ENCODE assay signal across 11 cellular contexts in genomic region chr12:89648211-89648930, GRCh38.
DNase-seq lines count a peak whose midpoint lies in the region; ATAC-seq, FAIRE-seq and TF ChIP-seq lines count a peak whose summit lies in the region.
"Had no signal": no experiment of that assay in that cellular context is flagged by ENCODE, and none has a peak within 500 bp of the region (broad histone marks: within the 10 kb centered on the region; RNA-seq: fewer than 3 reads in every experiment).

No MANE protein-coding gene starts in this region.

- H3K4ac ChIP-seq in IMR-90 (ENCODE audit: low read depth, low read length), result no peak overlapping the region

- H3K27ac ChIP-seq in IMR-90 (ENCODE audit: insufficient read depth, low read length), result no peak overlapping the region
- no peak overlapping the region for H3K27ac ChIP-seq in GM12878 (ENCODE audit: control insufficient read depth, insufficient read depth)
- peak overlapping the region; percentile 25 for H3K27ac ChIP-seq in smooth muscle cell (ENCODE audit: low read depth)
- H3K27ac ChIP-seq: esophagus muscularis mucosa had no signal

- H3K14ac ChIP-seq in IMR-90 (replicated peaks; ENCODE audit: low read depth, low read length), result 0 out of 2 replicates have a peak overlapping the region, but pooled peaks have one; percentile 50

- no peak for TF ChIP-seq RAD21 in IMR-90 (IDR thresholded peaks at IDR 0.05; ENCODE audit: low read length)
- no peak for TF ChIP-seq RAD21 in GM12878 (IDR thresholded peaks at IDR 0.05; ENCODE audit: insufficient read depth, low read depth, low read length)

- H2AK5ac ChIP-seq in IMR-90 (ENCODE audit: low read depth, low read length), result no peak overlapping the region

- H3K4me2 ChIP-seq in IMR-90 (ENCODE audit: low read depth, low read length) (no peak overlapping the region), GM12878 (ENCODE audit: control insufficient read depth, insufficient read depth) (no peak overlapping the region), smooth muscle cell (no peak overlapping the region)

- no peak overlapping the region for H2BK5ac ChIP-seq in IMR-90 (ENCODE audit: low read depth, low read length, poor library complexity, severe bottlenecking)

- H3K4me1 ChIP-seq in IMR-90 (ENCODE audit: control insufficient read depth, insufficient read depth, low read length) (peaks cover 5% of the 10 kb centered on the region; the same call in 1 of the 2 replicates), GM12878 (ENCODE audit: control insufficient read depth, insufficient read depth, low read length) (no peaks in the 10 kb centered on the region), smooth muscle cell (ENCODE audit: low read depth) (peaks cover 17% of the 10 kb centered on the region)

- H3K27me3 Mint-ChIP-seq in Calu3 (ENCODE audit: unreplicated experiment), result no peaks in the 10 kb centered on the region
- H3K27me3 Mint-ChIP-seq: activated CD4-positive, alpha-beta T cell treated with anti-CD3 and anti-CD28 coated beads, Interleukin-2, amount 10 ng/mL, durations not matched to agents 24 days and 14 days; brain had no signal

- H3F3A ChIP-seq in smooth muscle cell (ENCODE audit: low read depth), result peaks cover 25% of the 10 kb centered on the region

- intact Hi-C loops in IMR-90 (cut with micrococcal nuclease) (no loop called here), GM12878 (cut with micrococcal nuclease; ENCODE audit: unreplicated experiment) (no loop called here), Calu3 (cut with micrococcal nuclease; ENCODE audit: unreplicated experiment) (no loop called here)

- no peak overlapping the region for H2BK120ac ChIP-seq in IMR-90 (ENCODE audit: low read depth, low read length)

- no peak overlapping the region for H2BK15ac ChIP-seq in IMR-90 (ENCODE audit: low read depth, low read length)

- POLR2A ChIA-PET in IMR-90 (lab: Charles Lee; ENCODE audit: unreplicated experiment), result no interaction called here
- POLR2A ChIA-PET in GM12878 (lab: Charles Lee), result no interaction called here

- peak overlapping the region; percentile 31; the same call in 1 of the 2 replicates for H4K5ac ChIP-seq in IMR-90 (ENCODE audit: low read depth, low read length)

- in situ Hi-C loops in IMR-90 (cut with MboI; ENCODE audit: low sequenced_read_pairs), result no loop called here
- in situ Hi-C loops in GM12878 (cut with MboI), result no loop called here

- H3K23ac ChIP-seq in IMR-90 (ENCODE audit: low read depth, low read length), result no peak overlapping the region

- no peak for TF ChIP-seq POLR2A in IMR-90 (IDR thresholded peaks at IDR 0.05; ENCODE audit: low read depth, low read length)
- no peak for TF ChIP-seq POLR2A in GM12878 (IDR thresholded peaks at IDR 0.05; ENCODE audit: low read depth, low read length)

- H3K4me3 Mint-ChIP-seq in Calu3 (ENCODE audit: low read depth, unreplicated experiment), result no peak overlapping the region
- H3K4me3 Mint-ChIP-seq: activated CD4-positive, alpha-beta T cell treated with anti-CD3 and anti-CD28 coated beads, Interleukin-2, amount 10 ng/mL, durations not matched to agents 24 days and 14 days; brain had no signal

- ATAC-seq in IMR-90 (ENCODE audit: low read depth) (peak; percentile 11; the same call in 1 of the 2 replicates), GM12878 (peak; percentile 22; the same call in 2 of the 3 replicates)

- RAD21 ChIA-PET in GM12878 (lab: Charles Lee; ENCODE audit: unreplicated experiment), result no interaction called here

- H3K9ac ChIP-seq in IMR-90 (ENCODE audit: low read depth, low read length) (no peak overlapping the region), GM12878 (ENCODE audit: control insufficient read depth, insufficient read depth, low read length) (no peak overlapping the region), smooth muscle cell (ENCODE audit: low read depth) (no peak overlapping the region)

- no peak overlapping the region for H4K8ac ChIP-seq in IMR-90 (ENCODE audit: low read depth in 2 of 2, low read length in 2 of 2)

- no peak overlapping the region for H3K18ac ChIP-seq in IMR-90 (ENCODE audit: low read depth, low read length)

- no peaks in the 10 kb centered on the region for H3K9me3 Mint-ChIP-seq in Calu3 (ENCODE audit: low read depth, unreplicated experiment)

- CTCF ChIA-PET in IMR-90 (lab: Yijun Ruan, JAX) (no interaction called here), GM12878 (lab: Yijun Ruan, JAX) (no interaction called here), Calu3 (lab: Charles Lee) (no interaction called here)

- H3K4me3 ChIP-seq in IMR-90 (ENCODE audit: insufficient read depth, low read depth, low read length) (no peak overlapping the region), GM12878 (no peak overlapping the region), smooth muscle cell (no peak overlapping the region)
- H3K4me3 ChIP-seq: esophagus muscularis mucosa had no signal

- H3K4me1 Mint-ChIP-seq in Calu3 (ENCODE audit: low read depth, unreplicated experiment), result peaks cover 28% of the 10 kb centered on the region
- H3K4me1 Mint-ChIP-seq: activated CD4-positive, alpha-beta T cell treated with anti-CD3 and anti-CD28 coated beads, Interleukin-2, amount 10 ng/mL, durations not matched to agents 24 days and 14 days had no signal

- H3K27ac Mint-ChIP-seq in Calu3 (ENCODE audit: unreplicated experiment), result no peak overlapping the region
- H3K27ac Mint-ChIP-seq: activated CD4-positive, alpha-beta T cell treated with anti-CD3 and anti-CD28 coated beads, Interleukin-2, amount 10 ng/mL, durations not matched to agents 24 days and 14 days had no signal

- no peak for TF ChIP-seq EP300 in GM12878 (IDR thresholded peaks at IDR 0.05; ENCODE audit: borderline replicate concordance in 1 of 2, control insufficient read depth in 1 of 2, low read depth in 2 of 2, low read length in 2 of 2)

- WGBS in IMR-90 (ENCODE audit: extremely low coverage in 2 of 2, insufficient read length in 1 of 2), 2 experiments, result 83% methylated on average over 1 of the region's 4 CpGs; no CpG with 5 or more reads in 1 of the 2 experiments
- 64% methylated on average over 4 of the region's 4 CpGs for WGBS in GM12878 (ENCODE audit: insufficient coverage, insufficient replicate concordance, low lambda C conversion rate, missing lambda C conversion rate)
- WGBS in smooth muscle cell (ENCODE audit: low lambda C conversion rate), result 3% methylated on average over 4 of the region's 4 CpGs

- peaks cover 16% of the 10 kb centered on the region for H3K36me3 Mint-ChIP-seq in Calu3 (ENCODE audit: insufficient read depth, unreplicated experiment)

- H3K56ac ChIP-seq in IMR-90 (ENCODE audit: extremely low read depth, insufficient read depth, low read length), result no peak overlapping the region

- H3K9me3 ChIP-seq in IMR-90 (ENCODE audit: control insufficient read depth, insufficient read depth, low read length), result peaks cover 2% of the 10 kb centered on the region; the same call in 1 of the 2 replicates
- H3K9me3 ChIP-seq in GM12878 (replicated peaks; ENCODE audit: control insufficient read depth, insufficient read depth, low read length), result peaks cover 4% of the 10 kb centered on the region; the same call in 2 of the 3 replicates
- H3K9me3 ChIP-seq in smooth muscle cell (replicated peaks; ENCODE audit: low read depth), result no peaks in the 10 kb centered on the region
- H3K9me3 ChIP-seq: esophagus muscularis mucosa had no signal

- no TSS peak for BruUV-seq in IMR-90 (replicated peaks; lab: Mats Ljungman, UMichigan)
- no TSS peak for BruUV-seq in GM12878 (replicated peaks; lab: Mats Ljungman, UMichigan)
- BruUV-seq in Calu3 (replicated peaks; lab: Mats Ljungman, UMichigan), result no TSS peak

- DNase-seq in IMR-90, result peak; percentile 35
- DNase-seq in GM12878 (ENCODE audit: low read depth, low spot score), result no peak
- peak; percentile 69 for DNase-seq in iPS-NIHi7 (ENCODE audit: extremely low spot score)
- no peak for DNase-seq in smooth muscle cell (lab: John Stamatoyannopoulos, UW; ENCODE audit: unreplicated experiment)
- no peak for DNase-seq in Calu3
- no peak for DNase-seq in NCI-H526 treated with DMSO at 0.1 percent for 48 hours (lab: John Stamatoyannopoulos, UW)
- no peak for DNase-seq in GOT3 (lab: John Stamatoyannopoulos, UW)
- DNase-seq: activated CD4-positive, alpha-beta T cell treated with anti-CD3 and anti-CD28 coated beads, Interleukin-2, amount 10 ng/mL, durations not matched to agents 24 days and 14 days; NCI-H1105 had no signal

- no peaks in the 10 kb centered on the region for H3K27me3 ChIP-seq in IMR-90 (ENCODE audit: control insufficient read depth, insufficient read depth, low read length)
- H3K27me3 ChIP-seq in GM12878 (replicated peaks in 1 of 2; ENCODE audit: control insufficient read depth in 2 of 2, insufficient read depth in 2 of 2, low read length in 1 of 2), result no peaks in the 10 kb centered on the region
- H3K27me3 ChIP-seq in smooth muscle cell (ENCODE audit: low read depth), result no peaks in the 10 kb centered on the region
- H3K27me3 ChIP-seq: esophagus muscularis mucosa had no signal

- SMC1A ChIA-PET in GM12878 (lab: Charles Lee; ENCODE audit: uncharacterized antibody, unreplicated experiment), result interaction anchor here (0.7 kb wide), 1 partner anchor 14 kb away, joined by 3 read pairs; no protein-coding TSS in a partner anchor

- no peak overlapping the region for H2BK20ac ChIP-seq in IMR-90 (ENCODE audit: low read depth, low read length)

- peaks cover 36 to 65% of the 10 kb centered on the region in 2 experiments for H3K79me1 ChIP-seq in IMR-90 (ENCODE audit: low read depth in 1 of 2, low read length in 2 of 2)

- H2AFZ ChIP-seq in IMR-90 (replicated peaks; ENCODE audit: low read length, poor library complexity), result no peak overlapping the region
- no peak overlapping the region for H2AFZ ChIP-seq in GM12878 (ENCODE audit: control insufficient read depth, low read depth, low read length)
- H2AFZ ChIP-seq in smooth muscle cell (ENCODE audit: low read depth), result no peak overlapping the region

- H3K36me3 ChIP-seq in IMR-90 (ENCODE audit: control insufficient read depth, insufficient read depth, low read length) (peaks cover 3% of the 10 kb centered on the region), GM12878 (ENCODE audit: control insufficient read depth in 2 of 2, insufficient read depth in 2 of 2, low read length in 1 of 2) (peaks cover 4 to 7% of the 10 kb centered on the region in 2 experiments), smooth muscle cell (ENCODE audit: low read depth) (peaks cover 5% of the 10 kb centered on the region)
- H3K36me3 ChIP-seq: esophagus muscularis mucosa had no signal

- H3K79me2 ChIP-seq in GM12878 (ENCODE audit: control insufficient read depth, insufficient read depth, low read length) (peaks cover 27% of the 10 kb centered on the region), smooth muscle cell (ENCODE audit: low read depth) (peaks cover 74% of the 10 kb centered on the region)

- dilution Hi-C loops in IMR-90 (cut with HindIII; ENCODE audit: low sequenced_read_pairs, unreplicated experiment), result no loop called here

- H4K91ac ChIP-seq in IMR-90 (ENCODE audit: insufficient read depth, low read depth, low read length), result no peak overlapping the region

- FAIRE-seq in GM12878 (lab: Jason Lieb, UNC), result no peak

- 0 out of 2 replicates have a peak, but pooled peaks cover 3% of the 10 kb centered on the region for H3K9me1 ChIP-seq in IMR-90 (ENCODE audit: insufficient read depth, low read length)

- TF ChIP-seq CTCF in IMR-90 (conservative IDR thresholded peaks at IDR 0.05; ENCODE audit: low read depth, low read length) (no peak), GM12878 (IDR thresholded peaks at IDR 0.05 in 2 of 3, conservative IDR thresholded peaks at IDR 0.05 in 1 of 3; ENCODE audit: control insufficient read depth in 2 of 3, extremely low read depth in 1 of 3, insufficient read depth in 1 of 3, low read depth in 3 of 3, low read length in 3 of 3) (no peak), smooth muscle cell (IDR thresholded peaks at IDR 0.05; ENCODE audit: borderline replicate concordance, insufficient read depth, poor library complexity, severe bottlenecking) (no peak), Calu3 (IDR thresholded peaks at IDR 0.05; ENCODE audit: unreplicated experiment) (no peak)

- H4K20me1 ChIP-seq in IMR-90 (ENCODE audit: insufficient read depth, low read length), result 0 out of 2 replicates have a peak, but pooled peaks cover 7% of the 10 kb centered on the region
- no peaks in the 10 kb centered on the region for H4K20me1 ChIP-seq in GM12878 (ENCODE audit: control insufficient read depth, insufficient read depth)
- peaks cover 48% of the 10 kb centered on the region for H4K20me1 ChIP-seq in smooth muscle cell (ENCODE audit: low read depth)

- H2AK9ac ChIP-seq in IMR-90 (replicated peaks; ENCODE audit: low read depth, low read length, poor library complexity), result no peak overlapping the region

Comparison
In these comparisons a context has a peak if more than half of its experiments do, and no peak if none do; other contexts are left out.
1. DNase-seq: peak in IMR-90 (single experiment) and iPS-NIHi7 (single experiment); none in GM12878 (single experiment), smooth muscle cell (single experiment), Calu3 (single experiment), NCI-H526 treated with DMSO at 0.1 percent for 48 hours (single experiment) and GOT3 (single experiment).